In the genomic region with DNA sequence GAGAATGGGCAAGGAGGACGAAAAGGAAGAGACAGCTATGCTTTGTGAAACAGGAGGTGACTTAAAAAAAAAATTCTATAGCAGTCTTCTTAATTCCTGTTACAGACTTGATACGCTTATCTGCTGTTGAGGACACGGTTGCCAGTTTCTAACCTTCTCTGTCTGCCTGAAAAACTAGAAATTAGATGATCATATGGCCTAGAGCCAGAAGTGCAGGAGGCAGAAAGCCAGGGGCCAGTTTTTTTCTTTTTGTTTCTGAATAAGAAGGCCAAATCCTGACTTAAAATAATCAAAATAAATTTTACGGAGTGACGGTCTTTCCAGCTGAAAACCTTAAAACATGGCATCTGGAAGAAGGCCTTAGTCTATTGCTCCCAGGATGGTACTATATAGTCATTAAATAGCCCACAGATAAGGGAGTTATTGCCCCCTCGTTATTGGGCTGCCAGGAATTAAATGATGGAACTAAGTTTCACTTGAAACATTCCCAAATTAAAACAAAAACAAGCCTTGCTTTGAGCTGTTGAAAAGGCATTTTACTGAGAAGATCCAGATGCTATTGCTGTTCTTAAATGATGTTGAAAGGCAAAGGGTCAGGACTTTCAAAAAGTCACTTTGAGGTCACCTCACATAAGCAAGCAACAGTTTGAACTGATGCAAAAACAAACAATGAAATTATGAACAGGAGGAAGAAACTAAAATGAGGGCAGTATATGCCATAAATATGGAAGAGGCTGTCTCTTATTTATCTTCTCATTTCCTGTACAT, we compare ENCODE assay signal across 8 cellular contexts. TPM values are rescaled to one million over a fixed set of nuclear protein-coding genes. Genes with fewer than 3 reads are reported as not detected.
DNase-seq lines count a peak whose midpoint lies in the region; ATAC-seq and TF ChIP-seq lines count a peak whose summit lies in the region.

No MANE protein-coding gene starts in this region.

- H3K9me3 ChIP-seq in CD4-positive, CD25-positive, alpha-beta regulatory T cell (ENCODE audit: control insufficient read depth in 2 of 2, low read length in 2 of 2) = no peaks in the 10 kb centered on the region
- H3K9me3 ChIP-seq in OCI-LY1 (ENCODE audit: low read length) (no peaks in the 10 kb centered on the region), neural cell (ENCODE audit: low read length) (no peaks in the 10 kb centered on the region)
- H3K9me3 ChIP-seq in effector memory CD4-positive, alpha-beta T cell (ENCODE audit: control insufficient read depth, low read length) = no peaks in the 10 kb centered on the region

- peak overlapping the region; percentile 85 to 97 (median 90) for H3K4me3 Mint-ChIP-seq in CD4-positive, CD25-positive, alpha-beta regulatory T cell

- H3K4me1 ChIP-seq in CD4-positive, CD25-positive, alpha-beta regulatory T cell (ENCODE audit: control insufficient read depth, insufficient read depth, low read length, poor library complexity, severe bottlenecking) = peaks cover 16% of the 10 kb centered on the region
- peaks cover 25% of the 10 kb centered on the region for H3K4me1 ChIP-seq in OCI-LY1 (ENCODE audit: insufficient read depth, low read length, severe bottlenecking)
- H3K4me1 ChIP-seq in effector memory CD4-positive, alpha-beta T cell (ENCODE audit: control insufficient read depth, insufficient read depth, low read length, poor library complexity, severe bottlenecking) = peaks cover 14% of the 10 kb centered on the region

- no peak for DNase-seq in CD4-positive, CD25-positive, alpha-beta regulatory T cell
- no peak for DNase-seq in effector memory CD4-positive, alpha-beta T cell
- DNase-seq in GM13976 (ENCODE audit: low spot score) (no peak), SW480 (ENCODE audit: low spot score) (no peak), kidney tubule cell (ENCODE audit: low spot score) (no peak)

- no peaks in the 10 kb centered on the region for H3K27me3 ChIP-seq in CD4-positive, CD25-positive, alpha-beta regulatory T cell (ENCODE audit: control insufficient read depth, insufficient read depth, low read length)
- no peaks in the 10 kb centered on the region; the same call in 1 of the 2 replicates for H3K27me3 ChIP-seq in OCI-LY1 (ENCODE audit: insufficient read depth, low read length)
- H3K27me3 ChIP-seq in effector memory CD4-positive, alpha-beta T cell (replicated peaks; ENCODE audit: control insufficient read depth, insufficient read depth, low read length, poor library complexity, severe bottlenecking) = no peaks in the 10 kb centered on the region
- no peaks in the 10 kb centered on the region for H3K27me3 ChIP-seq in neural cell (ENCODE audit: insufficient read depth, low read depth, low read length)

- H3K27me3 Mint-ChIP-seq in CD4-positive, CD25-positive, alpha-beta regulatory T cell = no peaks in the 10 kb centered on the region

- H4K20me1 ChIP-seq in OCI-LY1 (ENCODE audit: insufficient read depth, low read length) (no peaks in the 10 kb centered on the region), neural cell (ENCODE audit: insufficient read depth) (no peaks in the 10 kb centered on the region)

- H3K36me3 Mint-ChIP-seq in CD4-positive, CD25-positive, alpha-beta regulatory T cell = peaks cover 4% of the 10 kb centered on the region

- peak overlapping the region; percentile 40 for H3K4me3 ChIP-seq in CD4-positive, CD25-positive, alpha-beta regulatory T cell (ENCODE audit: low read depth, low read length)
- peak overlapping the region; percentile 79 for H3K4me3 ChIP-seq in OCI-LY1 (ENCODE audit: low read depth, low read length, poor library complexity, severe bottlenecking)
- no peak overlapping the region for H3K4me3 ChIP-seq in effector memory CD4-positive, alpha-beta T cell (ENCODE audit: insufficient read depth, low read depth, low read length, poor library complexity, severe bottlenecking)
- peak overlapping the region; percentile 64 for H3K4me3 ChIP-seq in neural cell (ENCODE audit: low read length)

- no peak for TF ChIP-seq EP300 in neural cell (conservative IDR thresholded peaks at IDR 0.05; ENCODE audit: poor library complexity, severe bottlenecking)

- TF ChIP-seq RAD21 in neural cell (conservative IDR thresholded peaks at IDR 0.05) = no peak

- no peak for TF ChIP-seq CTCF in OCI-LY1 (IDR thresholded peaks at IDR 0.05; ENCODE audit: low read length)
- TF ChIP-seq CTCF in neural cell (IDR thresholded peaks at IDR 0.05; ENCODE audit: poor library complexity, severe bottlenecking) = no peak
- no peak for TF ChIP-seq CTCF in GM13976 (IDR thresholded peaks at IDR 0.05; ENCODE audit: borderline replicate concordance, control extremely low read depth, extremely low read depth, insufficient read depth, missing control alignments)

- no peaks in the 10 kb centered on the region for H3F3A ChIP-seq in OCI-LY1 (ENCODE audit: insufficient read depth, low read length)
- H3F3A ChIP-seq in neural cell (ENCODE audit: insufficient read depth, low read length, poor library complexity, severe bottlenecking) = peaks cover 2% of the 10 kb centered on the region

- no peaks in the 10 kb centered on the region for H3K9me3 Mint-ChIP-seq in CD4-positive, CD25-positive, alpha-beta regulatory T cell

- H3K36me3 ChIP-seq in CD4-positive, CD25-positive, alpha-beta regulatory T cell (ENCODE audit: control insufficient read depth, insufficient read depth, low read length) = no peaks in the 10 kb centered on the region
- H3K36me3 ChIP-seq in OCI-LY1 (ENCODE audit: insufficient read depth, low read length) (peaks cover 18% of the 10 kb centered on the region), neural cell (ENCODE audit: insufficient read depth, low read length) (no peaks in the 10 kb centered on the region)
- H3K36me3 ChIP-seq in effector memory CD4-positive, alpha-beta T cell (ENCODE audit: control insufficient read depth, insufficient read depth, low read length) = no peaks in the 10 kb centered on the region

- H3K4me2 ChIP-seq in OCI-LY1 (ENCODE audit: low read length) (peak overlapping the region; percentile 60; the same call in 1 of the 2 replicates), neural cell (ENCODE audit: low read length) (peak overlapping the region; percentile 95)

- H2AFZ ChIP-seq in OCI-LY1 (ENCODE audit: low read length) = no peak overlapping the region
- peak overlapping the region; percentile 33 for H2AFZ ChIP-seq in neural cell (ENCODE audit: low read depth, low read length)

- ATAC-seq in CD4-positive, CD25-positive, alpha-beta regulatory T cell (ENCODE audit: low read depth in 2 of 2) = no peak
- no peak for ATAC-seq in GM19023 (IDR thresholded peaks at IDR 0.05; ENCODE audit: unreplicated experiment)

- H3K9ac ChIP-seq in OCI-LY1 (ENCODE audit: low read length) = peak overlapping the region; percentile 39
- peak overlapping the region; percentile 76 for H3K9ac ChIP-seq in neural cell (ENCODE audit: low read length)

- peak overlapping the region; percentile 74 to 89 (median 83) for H3K27ac Mint-ChIP-seq in CD4-positive, CD25-positive, alpha-beta regulatory T cell

- H3K79me2 ChIP-seq in OCI-LY1 (ENCODE audit: insufficient read depth, low read length) = peaks cover 18% of the 10 kb centered on the region
- H3K79me2 ChIP-seq in neural cell (replicated peaks; ENCODE audit: insufficient read depth, low read length) = peaks cover 32% of the 10 kb centered on the region

- H3K27ac ChIP-seq in CD4-positive, CD25-positive, alpha-beta regulatory T cell (ENCODE audit: insufficient read depth, low read length, poor library complexity, severe bottlenecking) = peak overlapping the region; percentile 11
- H3K27ac ChIP-seq in OCI-LY1 (ENCODE audit: low read depth, low read length, poor library complexity, severe bottlenecking) (no peak overlapping the region), neural cell (ENCODE audit: low read length) (peak overlapping the region; percentile 77)
- H3K27ac ChIP-seq in effector memory CD4-positive, alpha-beta T cell (ENCODE audit: insufficient read depth, low read length, poor library complexity, severe bottlenecking) = peak overlapping the region; percentile 18

- in situ Hi-C loops in GM13976 (cut with MboI; ENCODE audit: low sequenced_read_pairs, unreplicated experiment) = no loop called here

- H3K4me1 Mint-ChIP-seq in CD4-positive, CD25-positive, alpha-beta regulatory T cell = peaks cover 19 to 43% (median 35%) of the 10 kb centered on the region in 4 donors

- H3K9me2 ChIP-seq in OCI-LY1 (ENCODE audit: low read depth, low read length) (no peaks in the 10 kb centered on the region), neural cell (ENCODE audit: insufficient read depth, low read length) (no peaks in the 10 kb centered on the region)

TF ChIP-seq in neural cell, 6 proteins besides CTCF, POLR2A, EP300 and RAD21 (continues in another document):
- TF ChIP-seq MXI1 (conservative IDR thresholded peaks at IDR 0.05; ENCODE audit: poor library complexity, severe bottlenecking) (no peak), TAF1 (IDR thresholded peaks at IDR 0.05; ENCODE audit: low read depth) (no peak)
- TF ChIP-seq, protein P1, sequence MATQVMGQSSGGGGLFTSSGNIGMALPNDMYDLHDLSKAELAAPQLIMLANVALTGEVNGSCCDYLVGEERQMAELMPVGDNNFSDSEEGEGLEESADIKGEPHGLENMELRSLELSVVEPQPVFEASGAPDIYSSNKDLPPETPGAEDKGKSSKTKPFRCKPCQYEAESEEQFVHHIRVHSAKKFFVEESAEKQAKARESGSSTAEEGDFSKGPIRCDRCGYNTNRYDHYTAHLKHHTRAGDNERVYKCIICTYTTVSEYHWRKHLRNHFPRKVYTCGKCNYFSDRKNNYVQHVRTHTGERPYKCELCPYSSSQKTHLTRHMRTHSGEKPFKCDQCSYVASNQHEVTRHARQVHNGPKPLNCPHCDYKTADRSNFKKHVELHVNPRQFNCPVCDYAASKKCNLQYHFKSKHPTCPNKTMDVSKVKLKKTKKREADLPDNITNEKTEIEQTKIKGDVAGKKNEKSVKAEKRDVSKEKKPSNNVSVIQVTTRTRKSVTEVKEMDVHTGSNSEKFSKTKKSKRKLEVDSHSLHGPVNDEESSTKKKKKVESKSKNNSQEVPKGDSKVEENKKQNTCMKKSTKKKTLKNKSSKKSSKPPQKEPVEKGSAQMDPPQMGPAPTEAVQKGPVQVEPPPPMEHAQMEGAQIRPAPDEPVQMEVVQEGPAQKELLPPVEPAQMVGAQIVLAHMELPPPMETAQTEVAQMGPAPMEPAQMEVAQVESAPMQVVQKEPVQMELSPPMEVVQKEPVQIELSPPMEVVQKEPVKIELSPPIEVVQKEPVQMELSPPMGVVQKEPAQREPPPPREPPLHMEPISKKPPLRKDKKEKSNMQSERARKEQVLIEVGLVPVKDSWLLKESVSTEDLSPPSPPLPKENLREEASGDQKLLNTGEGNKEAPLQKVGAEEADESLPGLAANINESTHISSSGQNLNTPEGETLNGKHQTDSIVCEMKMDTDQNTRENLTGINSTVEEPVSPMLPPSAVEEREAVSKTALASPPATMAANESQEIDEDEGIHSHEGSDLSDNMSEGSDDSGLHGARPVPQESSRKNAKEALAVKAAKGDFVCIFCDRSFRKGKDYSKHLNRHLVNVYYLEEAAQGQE (IDR thresholded peaks at IDR 0.05; ENCODE audit: borderline replicate concordance) = no peak

RNA-seq across cellular contexts. Expression of a gene that starts 1.9 kb away (rescaled TPM):
- 14.0 TPM for total RNA-seq in CD4-positive, CD25-positive, alpha-beta regulatory T cell
- 1 to 10 TPM; 3.3 to 8.5 (median 5.6) TPM for polyA plus RNA-seq in CD4-positive, CD25-positive, alpha-beta regulatory T cell
- 19.5 and 23.3 TPM in 2 replicates for polyA plus RNA-seq in neural cell
- polyA minus RNA-seq in neural cell = 21.2 and 23.2 TPM in 2 replicates

RNA-seq across cellular contexts. Expression of a gene that starts 29.7 kb away (rescaled TPM):
- 25.3 TPM for total RNA-seq in CD4-positive, CD25-positive, alpha-beta regulatory T cell
- polyA plus RNA-seq in CD4-positive, CD25-positive, alpha-beta regulatory T cell = 10 to 100 TPM; 31.8 to 44.1 (median 36.0) TPM
- 20.8 and 27.2 TPM in 2 replicates for polyA plus RNA-seq in neural cell
- 42.0 and 43.3 TPM in 2 replicates for polyA minus RNA-seq in neural cell
